8 cellular contexts compared by ENCODE assay signal in genomic region chr9:24245988-24246387, GRCh38.
DNase-seq lines count a peak whose midpoint lies in the region; ATAC-seq and TF ChIP-seq lines count a peak whose summit lies in the region.
"Had no signal": no experiment of that assay in that cellular context is flagged by ENCODE, and none has a peak within 500 bp of the region (broad histone marks: within the 10 kb centered on the region; RNA-seq: fewer than 3 reads in every experiment).

No MANE protein-coding gene starts in this region.

- no peaks in the 10 kb centered on the region for H3K4me1 Mint-ChIP-seq in stimulated activated naive B cell treated with anti-CD40 and anti-IgM and Interleukin-4, amounts not matched to agents 10 μg/mL and 1 μg/mL and 100 μg/mL, for 72 hours
- H3K4me1 Mint-ChIP-seq in activated CD4-positive, alpha-beta T cell treated with anti-CD3 and anti-CD28 coated beads, Interleukin-2, amount 10 ng/mL, durations not matched to agents 24 days and 14 days = no peaks in the 10 kb centered on the region

- no peaks in the 10 kb centered on the region for H3K79me2 ChIP-seq in osteoblast (ENCODE audit: insufficient read depth, low read length)

- H3K27me3 ChIP-seq in brain microvascular endothelial cell (replicated peaks) = no peaks in the 10 kb centered on the region
- no peaks in the 10 kb centered on the region for H3K27me3 ChIP-seq in osteoblast (ENCODE audit: insufficient read depth, low read length)

- TF ChIP-seq CTCF in GM20000 (IDR thresholded peaks at IDR 0.05; ENCODE audit: extremely low read depth, missing control alignments) (no peak), brain microvascular endothelial cell (IDR thresholded peaks at IDR 0.05; ENCODE audit: low read depth, low read length, missing control alignments) (peak; percentile 31), osteoblast (IDR thresholded peaks at IDR 0.05; ENCODE audit: extremely low read depth, low read depth, low read length) (peak; percentile 18)

- H3K4me1 ChIP-seq in osteoblast (ENCODE audit: insufficient read depth, low read length) = no peaks in the 10 kb centered on the region

- no peak overlapping the region for H3K4me2 ChIP-seq in osteoblast (ENCODE audit: insufficient read depth, low read length)

- no peak overlapping the region for H2AFZ ChIP-seq in osteoblast (ENCODE audit: low read length)

- H3K27ac Mint-ChIP-seq in stimulated activated naive B cell treated with anti-CD40 and anti-IgM and Interleukin-4, amounts not matched to agents 10 μg/mL and 1 μg/mL and 100 μg/mL, for 72 hours = no peak overlapping the region
- H3K27ac Mint-ChIP-seq in activated CD4-positive, alpha-beta T cell treated with anti-CD3 and anti-CD28 coated beads, Interleukin-2, amount 10 ng/mL, durations not matched to agents 24 days and 14 days = no peak overlapping the region
- H3K27ac Mint-ChIP-seq: stimulated activated naive CD8-positive, alpha-beta T cell treated with anti-CD3 and anti-CD28 coated beads, Interleukin-15, Interleukin-2, amounts not matched to agents 100 ng/mL and 50 ng/mL, for 24 hours had no signal

- H3K4me3 ChIP-seq in brain microvascular endothelial cell (ENCODE audit: low read depth, low read length) = no peak overlapping the region
- H3K4me3 ChIP-seq in osteoblast (ENCODE audit: insufficient read depth, low read length) = no peak overlapping the region

- no peaks in the 10 kb centered on the region for H3K36me3 Mint-ChIP-seq in stimulated activated naive B cell treated with anti-CD40 and anti-IgM and Interleukin-4, amounts not matched to agents 10 μg/mL and 1 μg/mL and 100 μg/mL, for 72 hours
- H3K36me3 Mint-ChIP-seq in activated CD4-positive, alpha-beta T cell treated with anti-CD3 and anti-CD28 coated beads, Interleukin-2, amount 10 ng/mL, durations not matched to agents 24 days and 14 days (ENCODE audit: low read depth) = no peaks in the 10 kb centered on the region

- no peak for ATAC-seq in stimulated activated naive B cell treated with anti-CD40 and anti-IgM and Interleukin-4, amounts not matched to agents 10 μg/mL and 1 μg/mL and 100 μg/mL, for 72 hours (replicated peaks)

- DNase-seq in GM20000 (ENCODE audit: low spot score) (peak; percentile 2), NCI-H2081 (lab: John Stamatoyannopoulos, UW) (peak; percentile 40 to 52), brain microvascular endothelial cell (peak; percentile 2), osteoblast (ENCODE audit: insufficient read length, low spot score, missing footprints) (no peak)
- no peak for DNase-seq in stimulated activated naive B cell treated with anti-CD40 and anti-IgM and Interleukin-4, amounts not matched to agents 10 μg/mL and 1 μg/mL and 100 μg/mL, for 72 hours
- DNase-seq in activated T-cell treated with anti-CD3 and anti-CD28 coated beads, Interleukin-2, amount 50 U/mL, for 48 hours = no peak
- no peak for DNase-seq in activated CD4-positive, alpha-beta T cell treated with anti-CD3 and anti-CD28 coated beads, Interleukin-2, amount 10 ng/mL, durations not matched to agents 24 days and 14 days

- peaks cover 2% of the 10 kb centered on the region for H3K9me3 ChIP-seq in osteoblast (ENCODE audit: low read depth, low read length)

- H3K27me3 Mint-ChIP-seq in stimulated activated naive B cell treated with anti-CD40 and anti-IgM and Interleukin-4, amounts not matched to agents 10 μg/mL and 1 μg/mL and 100 μg/mL, for 72 hours = no peaks in the 10 kb centered on the region
- H3K27me3 Mint-ChIP-seq in activated CD4-positive, alpha-beta T cell treated with anti-CD3 and anti-CD28 coated beads, Interleukin-2, amount 10 ng/mL, durations not matched to agents 24 days and 14 days = no peaks in the 10 kb centered on the region
- H3K27me3 Mint-ChIP-seq: stimulated activated naive CD8-positive, alpha-beta T cell treated with anti-CD3 and anti-CD28 coated beads, Interleukin-15, Interleukin-2, amounts not matched to agents 100 ng/mL and 50 ng/mL, for 24 hours had no signal

- intact Hi-C loops in activated CD4-positive, alpha-beta T cell treated with anti-CD3 and anti-CD28 coated beads, Interleukin-2, amount 10 ng/mL, durations not matched to agents 24 days and 14 days (cut with micrococcal nuclease) = no loop called here

- H4K20me1 ChIP-seq in osteoblast (ENCODE audit: insufficient read depth, low read length) = no peaks in the 10 kb centered on the region

- H3K27ac ChIP-seq in brain microvascular endothelial cell = no peak overlapping the region
- no peak overlapping the region for H3K27ac ChIP-seq in osteoblast (ENCODE audit: low read depth, low read length)

- H3K36me3 ChIP-seq in brain microvascular endothelial cell (replicated peaks) = no peaks in the 10 kb centered on the region
- H3K36me3 ChIP-seq in osteoblast (ENCODE audit: insufficient read depth, low read length) = no peaks in the 10 kb centered on the region

- peaks cover 0 to 4% of the 10 kb centered on the region in 2 donors for H3K9me3 Mint-ChIP-seq in stimulated activated naive B cell treated with anti-CD40 and anti-IgM and Interleukin-4, amounts not matched to agents 10 μg/mL and 1 μg/mL and 100 μg/mL, for 72 hours
- peaks cover 10% of the 10 kb centered on the region for H3K9me3 Mint-ChIP-seq in activated CD4-positive, alpha-beta T cell treated with anti-CD3 and anti-CD28 coated beads, Interleukin-2, amount 10 ng/mL, durations not matched to agents 24 days and 14 days

- in situ Hi-C loops in brain microvascular endothelial cell (cut with HindIII; ENCODE audit: low pct_ligation_motif_present, low sequenced_read_pairs) = no loop called here

- H3K4me3 Mint-ChIP-seq in stimulated activated naive B cell treated with anti-CD40 and anti-IgM and Interleukin-4, amounts not matched to agents 10 μg/mL and 1 μg/mL and 100 μg/mL, for 72 hours = no peak overlapping the region
- no peak overlapping the region for H3K4me3 Mint-ChIP-seq in activated CD4-positive, alpha-beta T cell treated with anti-CD3 and anti-CD28 coated beads, Interleukin-2, amount 10 ng/mL, durations not matched to agents 24 days and 14 days
- H3K4me3 Mint-ChIP-seq: stimulated activated naive CD8-positive, alpha-beta T cell treated with anti-CD3 and anti-CD28 coated beads, Interleukin-15, Interleukin-2, amounts not matched to agents 100 ng/mL and 50 ng/mL, for 24 hours had no signal

Comparison
In these comparisons a context has a peak if more than half of its experiments do, and no peak if none do; other contexts are left out.
1. DNase-seq: peak in GM20000 (single experiment), NCI-H2081 (2 of 2) and brain microvascular endothelial cell (single experiment); none in osteoblast (single experiment), stimulated activated naive B cell treated with anti-CD40 and anti-IgM and Interleukin-4, amounts not matched to agents 10 μg/mL and 1 μg/mL and 100 μg/mL, for 72 hours (single experiment), activated T-cell treated with anti-CD3 and anti-CD28 coated beads, Interleukin-2, amount 50 U/mL, for 48 hours (0 of 2) and activated CD4-positive, alpha-beta T cell treated with anti-CD3 and anti-CD28 coated beads, Interleukin-2, amount 10 ng/mL, durations not matched to agents 24 days and 14 days (single experiment).